ENCODE assay signal across 34 cellular contexts in the genomic region with DNA sequence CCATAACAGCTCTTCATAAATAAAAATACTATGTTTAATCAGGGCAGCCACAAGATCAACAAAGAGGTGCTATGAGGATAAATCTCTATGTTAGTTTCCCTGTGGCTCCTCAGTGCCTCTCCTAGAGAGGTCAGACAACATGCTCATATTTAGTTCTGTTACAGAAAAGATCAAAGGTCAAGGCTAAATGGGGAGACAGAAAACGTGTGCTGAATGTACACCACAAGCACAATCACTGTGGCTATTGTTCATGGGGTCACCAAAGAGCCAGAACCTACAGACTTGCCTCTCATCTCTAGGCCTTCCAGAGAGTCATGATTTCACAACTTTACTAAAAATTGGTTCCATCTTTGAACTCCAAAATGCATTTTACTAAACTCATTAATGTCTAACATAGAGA.
"Had no signal": no experiment of that assay in that cellular context is flagged by ENCODE, and none has a peak within 500 bp of the region (broad histone marks: within the 10 kb centered on the region; RNA-seq: fewer than 3 reads in every experiment).

No MANE protein-coding gene starts in this region.

- H3K36me3 ChIP-seq: adrenal gland, ascending aorta, brain microvascular endothelial cell, breast epithelium, cardiac muscle cell had no signal

- H3K27me3 ChIP-seq: adrenal gland, ascending aorta, body of pancreas, brain microvascular endothelial cell, breast epithelium, cardiac muscle cell had no signal

- DNase-seq: activated effector memory CD4-positive, alpha-beta T cell treated with anti-CD3 and anti-CD28 coated beads, Interleukin-2, amount 50 U/mL, for 16 hours; activated effector memory CD4-positive, alpha-beta T cell treated with Interleukin-2 at 50 U/mL for 16 hours; activated gamma-delta T cell; activated gamma-delta T cell treated with Interleukin-2 at 50 U/mL for 16 hours; activated naive CD4-positive, alpha-beta T cell; activated naive CD4-positive, alpha-beta T cell treated with anti-CD3 and anti-CD28 coated beads for 36 hours; activated naive CD4-positive, alpha-beta T cell treated with anti-CD3 and anti-CD28 coated beads, Interleukin-2, amount 10 ng/mL, durations not matched to agents 7 days and 5 days; activated naive CD4-positive, alpha-beta T cell treated with anti-CD3 and anti-CD28 coated beads, Interleukin-2, amount 50 U/mL, for 16 hours; activated naive CD4-positive, alpha-beta T cell treated with Interleukin-2 at 50 U/mL for 16 hours; activated naive CD8-positive, alpha-beta T cell treated with anti-CD3 and anti-CD28 coated beads for 36 hours; activated naive CD8-positive, alpha-beta T cell treated with anti-CD3 and anti-CD28 coated beads, Interleukin-2, amount 10 ng/mL, durations not matched to agents 7 days and 5 days; activated naive CD8-positive, alpha-beta T cell treated with anti-CD3 and anti-CD28 coated beads, Interleukin-2, amount 50 U/mL, for 24 hours; activated T-cell treated with anti-CD3 and anti-CD28 coated beads, Interleukin-2, amount 50 U/mL, for 1 hour; activated T-cell treated with anti-CD3 and anti-CD28 coated beads, Interleukin-2, amount 50 U/mL, for 24 hours; activated T-cell treated with anti-CD3 and anti-CD28 coated beads, Interleukin-2, amount 50 U/mL, for 4 hours; activated T-cell treated with anti-CD3 and anti-CD28 coated beads, Interleukin-2, amount 50 U/mL, for 48 hours; activated T-cell treated with anti-CD3 and anti-CD28 coated beads, Interleukin-2, amount 50 U/mL, for 72 hours; adrenal gland; amniotic stem cell; amygdala; anterior cingulate cortex; aorta; body of pancreas; brain microvascular endothelial cell; caudate nucleus; central memory CD4-positive, alpha-beta T cell; cerebellar nuclear complex had no signal

- H3K27ac ChIP-seq: adrenal gland, ascending aorta, body of pancreas, brain microvascular endothelial cell, breast epithelium, cardiac muscle cell had no signal

- FAIRE-seq: astrocyte, bronchial epithelial cell had no signal

- ATAC-seq: activated naive CD4-positive, alpha-beta T cell treated with anti-CD3 and anti-CD28 coated beads, Interleukin-2, amount 50 U/mL, for 72 hours; activated naive CD8-positive, alpha-beta T cell treated with anti-CD3 and anti-CD28 coated beads, Interleukin-2, amount 50 U/mL, for 24 hours; activated T-cell treated with anti-CD3 and anti-CD28 coated beads, Interleukin-2, amount 50 U/mL, for 4 hours; activated T-cell treated with anti-CD3 and anti-CD28 coated beads, Interleukin-2, amount 50 U/mL, for 72 hours; activated T-helper 17 cell treated with anti-CD3 and anti-CD28 coated beads, Interleukin-2, amount 50 U/mL, for 72 hours; body of pancreas had no signal

- H3K4me3 ChIP-seq: adrenal gland, ascending aorta, body of pancreas, breast epithelium, cardiac muscle cell had no signal

- H3K9me3 ChIP-seq: adrenal gland, ascending aorta, body of pancreas had no signal

- H3K4me1 ChIP-seq: adrenal gland, ascending aorta, body of pancreas, breast epithelium had no signal
